Comparison of ENCODE assay signal across 12 cellular contexts in genomic region chr1:35530946-35531345, GRCh38. TPM values are rescaled to one million over a fixed set of nuclear protein-coding genes. Genes with fewer than 3 reads are reported as not detected.
DNase-seq lines count a peak whose midpoint lies in the region; ATAC-seq and TF ChIP-seq lines count a peak whose summit lies in the region.
"Had no signal": no experiment of that assay in that cellular context is flagged by ENCODE, and none has a peak within 500 bp of the region (broad histone marks: within the 10 kb centered on the region; RNA-seq: fewer than 3 reads in every experiment).

No MANE protein-coding gene starts in this region.

- H3K4me1 ChIP-seq in BLaER1: no peaks in the 10 kb centered on the region
- peaks cover 6% of the 10 kb centered on the region for H3K4me1 ChIP-seq in endodermal cell (ENCODE audit: control insufficient read depth, insufficient read depth, low read length)
- peaks cover 53% of the 10 kb centered on the region for H3K4me1 ChIP-seq in left ventricle myocardium inferior
- H3K4me1 ChIP-seq: BE2C, Caco-2 had no signal

- H3K36me3 ChIP-seq in BLaER1 (peaks cover 54% of the 10 kb centered on the region), endodermal cell (ENCODE audit: control insufficient read depth, insufficient read depth, low read length) (peaks cover 43% of the 10 kb centered on the region), left ventricle myocardium inferior (peaks cover 11% of the 10 kb centered on the region)
- H3K36me3 ChIP-seq: BE2C had no signal

- WGBS in endodermal cell (ENCODE audit: insufficient coverage in 1 of 2, insufficient read length in 1 of 2), 2 experiments: 94 to 100% methylated on average over 2 of the region's 2 CpGs

- H4K20me1 ChIP-seq in BLaER1: no peaks in the 10 kb centered on the region

- H3K9me3 ChIP-seq in BLaER1 (peaks cover 53% of the 10 kb centered on the region), endodermal cell (ENCODE audit: control insufficient read depth, low read length) (peaks cover 69% of the 10 kb centered on the region), left ventricle myocardium inferior (replicated peaks) (peaks cover 7% of the 10 kb centered on the region)
- H3K9me3 ChIP-seq: BE2C, Caco-2 had no signal

- peaks cover 23% of the 10 kb centered on the region for H3K4me1 Mint-ChIP-seq in endodermal cell

- no peak overlapping the region for H3K4me3 Mint-ChIP-seq in endodermal cell
- H3K4me3 Mint-ChIP-seq: CD8-positive, alpha-beta memory T cell had no signal

- peaks cover 51% of the 10 kb centered on the region for H3K36me3 Mint-ChIP-seq in endodermal cell (ENCODE audit: low read depth)

- DNase-seq in endodermal cell: no peak
- no peak for DNase-seq in left ventricle myocardium inferior
- DNase-seq in NCI-H510A (lab: John Stamatoyannopoulos, UW): no peak
- DNase-seq in mucosa of gallbladder (ENCODE audit: low spot score): no peak
- DNase-seq: BE2C; Caco-2; CD8-positive, alpha-beta memory T cell; DND-41; GDM1 had no signal

- no peak overlapping the region for H3K9ac ChIP-seq in BLaER1
- no peak overlapping the region for H3K9ac ChIP-seq in endodermal cell (ENCODE audit: extremely low read depth, low read length, poor library complexity, severe bottlenecking)

- no peak overlapping the region for H3K27ac Mint-ChIP-seq in endodermal cell

- H3K4me3 ChIP-seq in BLaER1 (peak overlapping the region; percentile 42), endodermal cell (ENCODE audit: low read length) (peak overlapping the region; percentile 54), left ventricle myocardium inferior (no peak overlapping the region)

- intact Hi-C loops in left ventricle myocardium inferior (cut with micrococcal nuclease): no loop called here

- no peaks in the 10 kb centered on the region for H3K27me3 Mint-ChIP-seq in endodermal cell (ENCODE audit: insufficient read depth)
- H3K27me3 Mint-ChIP-seq: CD8-positive, alpha-beta memory T cell had no signal

- peaks cover 45% of the 10 kb centered on the region for H3K9me3 Mint-ChIP-seq in endodermal cell

- no peaks in the 10 kb centered on the region for H3K27me3 ChIP-seq in BLaER1
- no peaks in the 10 kb centered on the region for H3K27me3 ChIP-seq in endodermal cell (ENCODE audit: control insufficient read depth, insufficient read depth, low read length, poor library complexity, severe bottlenecking)
- H3K27me3 ChIP-seq in left ventricle myocardium inferior (ENCODE audit: low read depth): no peaks in the 10 kb centered on the region
- H3K27me3 ChIP-seq: BE2C had no signal

- H3K4me2 ChIP-seq in BLaER1: no peak overlapping the region

- ATAC-seq in GM21447 (IDR thresholded peaks at IDR 0.05; ENCODE audit: unreplicated experiment): no peak

- H3K27ac ChIP-seq in BLaER1 (no peak overlapping the region), angular gyrus (ENCODE audit: low read depth, low read length) (peak overlapping the region; percentile 54), endodermal cell (ENCODE audit: low read depth, low read length) (no peak overlapping the region), left ventricle myocardium inferior (replicated peaks) (peak overlapping the region; percentile 72)

- TF ChIP-seq CTCF in endodermal cell (conservative IDR thresholded peaks at IDR 0.05): no peak
- TF ChIP-seq CTCF in left ventricle myocardium inferior (IDR thresholded peaks at IDR 0.05; ENCODE audit: borderline replicate concordance): no peak

RNA-seq across cellular contexts. Expression of gene KIAA0319L, which starts 26.3 kb away (rescaled TPM):
- total RNA-seq in endodermal cell (10 to 100 TPM; 68.4 to 77.6 TPM), left ventricle myocardium inferior (64.3 TPM), mucosa of gallbladder (82.5 TPM)
- polyA plus RNA-seq in endodermal cell (2013, experiment 1 of 2): 60.0 TPM
- 50.1 TPM for polyA plus RNA-seq in endodermal cell (2013, experiment 2 of 2)

RNA-seq across cellular contexts. Expression of gene NCDN, which starts 26.7 kb away (rescaled TPM):
- total RNA-seq in endodermal cell (10 to 100 TPM; 25.3 to 33.4 TPM), left ventricle myocardium inferior (26.1 TPM), mucosa of gallbladder (43.9 TPM)
- 17.1 TPM for polyA plus RNA-seq in endodermal cell (2013, experiment 1 of 2)
- 15.9 TPM for polyA plus RNA-seq in endodermal cell (2013, experiment 2 of 2)

RNA-seq across cellular contexts. Expression of gene TFAP2E, which starts 42.2 kb away (rescaled TPM):
- total RNA-seq in endodermal cell (under 1 TPM; 0.62 to 0.66 TPM), left ventricle myocardium inferior (0.30 TPM), mucosa of gallbladder (0.66 TPM)
- polyA plus RNA-seq in endodermal cell (2013, experiment 1 of 2): 0.53 TPM
- 0.54 TPM for polyA plus RNA-seq in endodermal cell (2013, experiment 2 of 2)

Comparison
In these comparisons a context has a peak if more than half of its experiments do, and no peak if none do; other contexts are left out.
1. H3K27ac ChIP-seq: peak in angular gyrus (single experiment) and left ventricle myocardium inferior (single experiment); none in BLaER1 (single experiment) and endodermal cell (single experiment).